In the genomic region with DNA sequence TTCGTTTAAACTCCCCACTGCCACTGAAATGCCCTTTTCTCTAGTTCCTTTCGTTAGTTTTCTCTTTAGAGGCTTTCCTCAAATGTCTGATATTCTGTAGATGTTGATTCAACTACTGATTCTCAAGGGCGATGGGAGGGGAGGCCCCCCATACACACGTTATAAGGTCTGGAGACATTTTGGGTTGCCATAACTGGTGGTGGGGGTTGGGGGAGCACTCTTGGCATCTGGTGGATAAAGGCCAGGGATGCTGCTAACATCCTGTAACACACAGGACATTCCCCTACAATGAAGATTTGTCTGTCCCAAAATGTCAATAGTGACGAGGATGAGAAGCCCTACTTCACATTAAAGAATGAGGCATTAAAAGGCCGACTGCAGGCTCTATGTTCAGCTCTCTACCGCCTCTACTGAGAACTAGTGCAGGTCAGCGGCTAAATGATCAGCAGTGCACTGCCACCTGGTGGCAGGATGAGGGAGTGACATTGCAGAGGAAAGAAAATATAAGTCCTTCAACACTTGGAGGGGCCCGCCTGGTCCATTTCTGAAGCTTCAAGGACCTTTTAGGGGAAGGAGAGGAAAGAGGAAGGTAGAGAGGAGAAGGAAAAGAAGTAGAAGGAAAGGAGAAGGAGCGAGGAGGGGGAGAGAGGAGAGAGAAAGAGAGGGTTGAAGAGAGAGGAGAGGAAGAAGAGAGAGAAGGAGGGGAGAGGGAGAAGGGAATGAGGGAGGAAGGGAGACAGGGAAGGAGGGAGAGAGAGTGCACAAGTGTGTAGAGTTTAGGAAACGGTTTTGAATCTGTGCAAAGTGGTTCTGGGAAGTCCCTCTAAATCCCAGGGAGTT, we compare ENCODE assay signal across 8 cellular contexts. TPM values are rescaled to one million over a fixed set of nuclear protein-coding genes. Genes with fewer than 3 reads are reported as not detected.
DNase-seq lines count a peak whose midpoint lies in the region; ATAC-seq, FAIRE-seq and TF ChIP-seq lines count a peak whose summit lies in the region.

No MANE protein-coding gene starts in this region.

- POLR2A ChIA-PET in WTC11 (lab: Charles Lee): interaction anchor here (1.0 kb wide), 1 partner anchor 115 kb away, joined by 3 read pairs; no protein-coding TSS in a partner anchor

- H3K9me3 ChIP-seq in kidney (ENCODE audit: control insufficient read depth in 1 of 2, low read length in 2 of 2): no peaks in the 10 kb centered on the region

- no peaks in the 10 kb centered on the region for H3K27me3 Mint-ChIP-seq in WTC11 (ENCODE audit: low read depth)

- TF ChIP-seq CTCF in AG10803 (conservative IDR thresholded peaks at IDR 0.05; ENCODE audit: low read length) (peak; percentile 100), WTC11 (IDR thresholded peaks at IDR 0.05) (peak; percentile 97), kidney (IDR thresholded peaks at IDR 0.05; ENCODE audit: borderline replicate concordance, extremely low read depth, insufficient read depth) (peak; percentile 100)

- no peak overlapping the region for H3K4me3 Mint-ChIP-seq in WTC11

- peak; percentile 68 for FAIRE-seq in kidney (lab: Jason Lieb, UNC)

- H3K4me1 ChIP-seq in kidney (ENCODE audit: control insufficient read depth in 1 of 2, insufficient read depth in 1 of 2, low read depth in 1 of 2, low read length in 2 of 2): peaks cover 4 to 5% of the 10 kb centered on the region in 2 donors

- H3K36me3 Mint-ChIP-seq in WTC11: no peaks in the 10 kb centered on the region

- peak; percentile 94 for ATAC-seq in GM19023 (IDR thresholded peaks at IDR 0.05; ENCODE audit: unreplicated experiment)
- peak; percentile 96 for ATAC-seq in HG03175 (IDR thresholded peaks at IDR 0.05; ENCODE audit: unreplicated experiment)
- ATAC-seq in WTC11: peak; percentile 95

- intact Hi-C loops in kidney (cut with DNase I): loop anchor here (5.0 kb wide), 1 partner anchor 186 kb away; no protein-coding TSS in a partner anchor

- DNase-seq in AG10803 (ENCODE audit: low read depth) (peak; percentile 86), NCI-H2227 (lab: John Stamatoyannopoulos, UW; ENCODE audit: unreplicated experiment) (peak; percentile 89), WTC11 (ENCODE audit: low spot score) (peak; percentile 87), caudate nucleus (lab: John Stamatoyannopoulos, UW) (peak in 58 of 61 donors; percentile 2 to 90 (median 67)), kidney (peak; percentile 80)
- DNase-seq in stimulated activated CD4-positive, alpha-beta T cell treated with anti-CD3 and anti-CD28 coated beads, Interleukin-1b, Interleukin-23, amount 100 ng/mL, for 1 hour (ENCODE audit: low read depth in 2 of 2): peak; percentile 54 to 58

- H3K36me3 ChIP-seq in kidney (ENCODE audit: control insufficient read depth in 1 of 2, insufficient read depth in 2 of 2, low read length in 2 of 2): no peaks in the 10 kb centered on the region

- no peak overlapping the region for H3K9ac ChIP-seq in kidney (ENCODE audit: low read length in 2 of 2)

- H3K9me3 Mint-ChIP-seq in WTC11: no peaks in the 10 kb centered on the region

- no peak overlapping the region; the same call in 1 of the 2 replicates for H3K4me3 ChIP-seq in AG10803 (ENCODE audit: low read length)
- no peak overlapping the region for H3K4me3 ChIP-seq in kidney (ENCODE audit: low read length in 2 of 2)

- H3K27ac ChIP-seq in caudate nucleus (ENCODE audit: low read depth, low read length): peak overlapping the region; percentile 67
- H3K27ac ChIP-seq in kidney (ENCODE audit: low read depth in 2 of 2, low read length in 2 of 2): peak overlapping the region in 1 of 2 donors; percentile 26

- H3K4me1 Mint-ChIP-seq in WTC11: no peaks in the 10 kb centered on the region

- no peak overlapping the region for H3K27ac Mint-ChIP-seq in WTC11

- CTCF ChIA-PET in WTC11 (lab: Charles Lee): interaction anchor here (0.5 to 1.6 kb wide), 70 partner anchors 10 to 562 kb away, joined by 3 to 140 read pairs (median 5); partner anchors contain the start of genes ALG14, CNN3, RWDD3 and SLC44A3

TF ChIP-seq in WTC11, 78 proteins besides CTCF, POLR2A, EP300 and RAD21:
- no peak for TF ChIP-seq FOXJ3 (CRISPR knock-in tag; IDR thresholded peaks at IDR 0.05; ENCODE audit: borderline replicate concordance)
- TF ChIP-seq ZNF317 (CRISPR knock-in tag; IDR thresholded peaks at IDR 0.05; ENCODE audit: borderline replicate concordance, low read depth): no peak
- TF ChIP-seq ETV6 (CRISPR knock-in tag; IDR thresholded peaks at IDR 0.05): 0 out of 2 replicates have a peak, but pooled peaks have one; percentile 36
- no peak for TF ChIP-seq ATF6 (CRISPR knock-in tag; IDR thresholded peaks at IDR 0.05)
- TF ChIP-seq, protein P1, sequence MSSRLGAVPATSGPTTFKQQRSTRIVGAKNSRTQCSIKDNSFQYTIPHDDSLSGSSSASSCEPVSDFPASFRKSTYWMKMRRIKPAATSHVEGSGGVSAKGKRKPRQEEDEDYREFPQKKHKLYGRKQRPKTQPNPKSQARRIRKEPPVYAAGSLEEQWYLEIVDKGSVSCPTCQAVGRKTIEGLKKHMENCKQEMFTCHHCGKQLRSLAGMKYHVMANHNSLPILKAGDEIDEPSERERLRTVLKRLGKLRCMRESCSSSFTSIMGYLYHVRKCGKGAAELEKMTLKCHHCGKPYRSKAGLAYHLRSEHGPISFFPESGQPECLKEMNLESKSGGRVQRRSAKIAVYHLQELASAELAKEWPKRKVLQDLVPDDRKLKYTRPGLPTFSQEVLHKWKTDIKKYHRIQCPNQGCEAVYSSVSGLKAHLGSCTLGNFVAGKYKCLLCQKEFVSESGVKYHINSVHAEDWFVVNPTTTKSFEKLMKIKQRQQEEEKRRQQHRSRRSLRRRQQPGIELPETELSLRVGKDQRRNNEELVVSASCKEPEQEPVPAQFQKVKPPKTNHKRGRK (CRISPR knock-in tag; IDR thresholded peaks at IDR 0.05; ENCODE audit: borderline replicate concordance): peak; percentile 68; the same call in 1 of the 2 replicates

RNA-seq across cellular contexts. Expression of gene ALG14, which starts 29.4 kb away (rescaled TPM):
- total RNA-seq in WTC11 (2021): 0.94 to 2.3 TPM (median 1.4 TPM) in 3 replicates
- total RNA-seq in kidney: 8.6 TPM
- 11.3 TPM for polyA plus RNA-seq in kidney (ENCODE audit: insufficient read depth, low read depth, low replicate concordance)
